1 cellular context compared by ENCODE assay signal in genomic region chr17:56977673-56978395, GRCh38.
TF ChIP-seq lines count a peak whose summit lies in the region.

TSS of gene SCPEP1 (plus strand) at chr17:56978131. CDS start at chr17:56978160, 29 bp downstream.

TF ChIP-seq in Ishikawa, 13 proteins besides CTCF, POLR2A, EP300 and RAD21 (continued from another document):
- TF ChIP-seq USF1 (IDR thresholded peaks at IDR 0.05), result peak; percentile 94
